In the genomic region with DNA sequence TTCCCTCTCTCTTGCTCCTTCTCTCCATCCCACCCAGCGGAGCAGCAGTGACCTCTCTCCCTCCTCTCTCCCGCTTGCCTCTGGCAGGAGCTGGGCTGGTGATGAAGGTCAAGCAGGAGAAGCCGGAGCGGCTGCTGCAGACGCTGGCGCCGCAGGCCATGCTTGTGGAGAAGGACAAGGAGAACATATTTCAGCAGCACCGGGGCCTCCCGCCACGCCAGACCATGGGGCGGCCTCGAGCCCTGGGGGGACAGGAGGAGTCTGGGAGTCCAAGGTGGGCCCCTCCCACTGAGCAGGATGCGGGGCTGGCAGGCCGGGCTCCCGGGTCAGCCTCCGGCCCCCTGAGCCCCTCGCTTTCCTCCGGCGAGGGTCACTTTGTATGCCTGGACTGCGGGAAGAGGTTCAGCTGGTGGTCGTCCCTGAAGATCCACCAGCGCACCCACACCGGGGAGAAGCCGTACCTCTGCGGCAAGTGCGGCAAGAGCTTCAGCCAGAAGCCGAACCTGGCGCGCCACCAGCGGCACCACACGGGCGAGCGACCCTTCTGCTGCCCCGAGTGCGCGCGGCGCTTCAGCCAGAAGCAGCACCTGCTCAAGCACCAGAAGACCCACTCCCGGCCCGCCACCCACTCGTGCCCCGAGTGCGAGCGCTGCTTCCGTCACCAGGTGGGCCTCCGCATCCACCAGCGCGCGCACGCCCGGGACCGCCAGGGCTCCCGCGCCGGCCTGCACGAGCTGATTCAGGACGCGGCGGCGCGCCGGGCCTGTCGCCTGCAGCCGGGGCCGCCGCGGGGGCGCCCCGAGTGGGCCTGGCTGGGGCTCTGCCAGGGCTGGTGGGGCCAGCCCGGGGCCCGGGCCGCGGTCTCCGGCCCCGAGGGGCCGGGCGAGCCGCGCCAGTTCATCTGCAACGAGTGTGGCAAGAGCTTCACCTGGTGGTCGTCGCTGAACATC, we compare ENCODE assay signal across 1 cellular context.
TF ChIP-seq lines count a peak whose summit lies in the region.

No MANE protein-coding gene starts in this region.

TF ChIP-seq in WTC11, 78 proteins besides CTCF, POLR2A, EP300 and RAD21 (continued from another document):
- no peak for TF ChIP-seq ZNF281 (CRISPR knock-in tag; IDR thresholded peaks at IDR 0.05)
- no peak for TF ChIP-seq JUN (CRISPR knock-in tag; IDR thresholded peaks at IDR 0.05)
- no peak for TF ChIP-seq HMGA2 (CRISPR knock-in tag; IDR thresholded peaks at IDR 0.05)
- no peak for TF ChIP-seq NFE2L1 (CRISPR knock-in tag; IDR thresholded peaks at IDR 0.05)
- no peak for TF ChIP-seq ZNF423 (CRISPR knock-in tag; IDR thresholded peaks at IDR 0.05)
- no peak for TF ChIP-seq GABPB1 (CRISPR knock-in tag; IDR thresholded peaks at IDR 0.05)
- TF ChIP-seq CREB1 (CRISPR knock-in tag; IDR thresholded peaks at IDR 0.05): no peak
- TF ChIP-seq CREM (CRISPR knock-in tag; IDR thresholded peaks at IDR 0.05): no peak
- TF ChIP-seq, protein P1, sequence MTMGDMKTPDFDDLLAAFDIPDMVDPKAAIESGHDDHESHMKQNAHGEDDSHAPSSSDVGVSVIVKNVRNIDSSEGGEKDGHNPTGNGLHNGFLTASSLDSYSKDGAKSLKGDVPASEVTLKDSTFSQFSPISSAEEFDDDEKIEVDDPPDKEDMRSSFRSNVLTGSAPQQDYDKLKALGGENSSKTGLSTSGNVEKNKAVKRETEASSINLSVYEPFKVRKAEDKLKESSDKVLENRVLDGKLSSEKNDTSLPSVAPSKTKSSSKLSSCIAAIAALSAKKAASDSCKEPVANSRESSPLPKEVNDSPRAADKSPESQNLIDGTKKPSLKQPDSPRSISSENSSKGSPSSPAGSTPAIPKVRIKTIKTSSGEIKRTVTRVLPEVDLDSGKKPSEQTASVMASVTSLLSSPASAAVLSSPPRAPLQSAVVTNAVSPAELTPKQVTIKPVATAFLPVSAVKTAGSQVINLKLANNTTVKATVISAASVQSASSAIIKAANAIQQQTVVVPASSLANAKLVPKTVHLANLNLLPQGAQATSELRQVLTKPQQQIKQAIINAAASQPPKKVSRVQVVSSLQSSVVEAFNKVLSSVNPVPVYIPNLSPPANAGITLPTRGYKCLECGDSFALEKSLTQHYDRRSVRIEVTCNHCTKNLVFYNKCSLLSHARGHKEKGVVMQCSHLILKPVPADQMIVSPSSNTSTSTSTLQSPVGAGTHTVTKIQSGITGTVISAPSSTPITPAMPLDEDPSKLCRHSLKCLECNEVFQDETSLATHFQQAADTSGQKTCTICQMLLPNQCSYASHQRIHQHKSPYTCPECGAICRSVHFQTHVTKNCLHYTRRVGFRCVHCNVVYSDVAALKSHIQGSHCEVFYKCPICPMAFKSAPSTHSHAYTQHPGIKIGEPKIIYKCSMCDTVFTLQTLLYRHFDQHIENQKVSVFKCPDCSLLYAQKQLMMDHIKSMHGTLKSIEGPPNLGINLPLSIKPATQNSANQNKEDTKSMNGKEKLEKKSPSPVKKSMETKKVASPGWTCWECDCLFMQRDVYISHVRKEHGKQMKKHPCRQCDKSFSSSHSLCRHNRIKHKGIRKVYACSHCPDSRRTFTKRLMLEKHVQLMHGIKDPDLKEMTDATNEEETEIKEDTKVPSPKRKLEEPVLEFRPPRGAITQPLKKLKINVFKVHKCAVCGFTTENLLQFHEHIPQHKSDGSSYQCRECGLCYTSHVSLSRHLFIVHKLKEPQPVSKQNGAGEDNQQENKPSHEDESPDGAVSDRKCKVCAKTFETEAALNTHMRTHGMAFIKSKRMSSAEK (CRISPR knock-in tag; IDR thresholded peaks at IDR 0.05; ENCODE audit: borderline replicate concordance): no peak
- TF ChIP-seq GTF2I (CRISPR knock-in tag; conservative IDR thresholded peaks at IDR 0.05): no peak
- no peak for TF ChIP-seq ZNF317 (CRISPR knock-in tag; IDR thresholded peaks at IDR 0.05; ENCODE audit: borderline replicate concordance, low read depth)
- TF ChIP-seq, protein P2, sequence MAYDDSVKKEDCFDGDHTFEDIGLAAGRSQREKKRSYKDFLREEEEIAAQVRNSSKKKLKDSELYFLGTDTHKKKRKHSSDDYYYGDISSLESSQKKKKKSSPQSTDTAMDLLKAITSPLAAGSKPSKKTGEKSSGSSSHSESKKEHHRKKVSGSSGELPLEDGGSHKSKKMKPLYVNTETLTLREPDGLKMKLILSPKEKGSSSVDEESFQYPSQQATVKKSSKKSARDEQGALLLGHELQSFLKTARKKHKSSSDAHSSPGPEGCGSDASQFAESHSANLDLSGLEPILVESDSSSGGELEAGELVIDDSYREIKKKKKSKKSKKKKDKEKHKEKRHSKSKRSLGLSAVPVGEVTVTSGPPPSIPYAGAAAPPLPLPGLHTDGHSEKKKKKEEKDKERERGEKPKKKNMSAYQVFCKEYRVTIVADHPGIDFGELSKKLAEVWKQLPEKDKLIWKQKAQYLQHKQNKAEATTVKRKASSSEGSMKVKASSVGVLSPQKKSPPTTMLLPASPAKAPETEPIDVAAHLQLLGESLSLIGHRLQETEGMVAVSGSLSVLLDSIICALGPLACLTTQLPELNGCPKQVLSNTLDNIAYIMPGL (CRISPR knock-in tag; IDR thresholded peaks at IDR 0.05): no peak
- TF ChIP-seq, protein P3, sequence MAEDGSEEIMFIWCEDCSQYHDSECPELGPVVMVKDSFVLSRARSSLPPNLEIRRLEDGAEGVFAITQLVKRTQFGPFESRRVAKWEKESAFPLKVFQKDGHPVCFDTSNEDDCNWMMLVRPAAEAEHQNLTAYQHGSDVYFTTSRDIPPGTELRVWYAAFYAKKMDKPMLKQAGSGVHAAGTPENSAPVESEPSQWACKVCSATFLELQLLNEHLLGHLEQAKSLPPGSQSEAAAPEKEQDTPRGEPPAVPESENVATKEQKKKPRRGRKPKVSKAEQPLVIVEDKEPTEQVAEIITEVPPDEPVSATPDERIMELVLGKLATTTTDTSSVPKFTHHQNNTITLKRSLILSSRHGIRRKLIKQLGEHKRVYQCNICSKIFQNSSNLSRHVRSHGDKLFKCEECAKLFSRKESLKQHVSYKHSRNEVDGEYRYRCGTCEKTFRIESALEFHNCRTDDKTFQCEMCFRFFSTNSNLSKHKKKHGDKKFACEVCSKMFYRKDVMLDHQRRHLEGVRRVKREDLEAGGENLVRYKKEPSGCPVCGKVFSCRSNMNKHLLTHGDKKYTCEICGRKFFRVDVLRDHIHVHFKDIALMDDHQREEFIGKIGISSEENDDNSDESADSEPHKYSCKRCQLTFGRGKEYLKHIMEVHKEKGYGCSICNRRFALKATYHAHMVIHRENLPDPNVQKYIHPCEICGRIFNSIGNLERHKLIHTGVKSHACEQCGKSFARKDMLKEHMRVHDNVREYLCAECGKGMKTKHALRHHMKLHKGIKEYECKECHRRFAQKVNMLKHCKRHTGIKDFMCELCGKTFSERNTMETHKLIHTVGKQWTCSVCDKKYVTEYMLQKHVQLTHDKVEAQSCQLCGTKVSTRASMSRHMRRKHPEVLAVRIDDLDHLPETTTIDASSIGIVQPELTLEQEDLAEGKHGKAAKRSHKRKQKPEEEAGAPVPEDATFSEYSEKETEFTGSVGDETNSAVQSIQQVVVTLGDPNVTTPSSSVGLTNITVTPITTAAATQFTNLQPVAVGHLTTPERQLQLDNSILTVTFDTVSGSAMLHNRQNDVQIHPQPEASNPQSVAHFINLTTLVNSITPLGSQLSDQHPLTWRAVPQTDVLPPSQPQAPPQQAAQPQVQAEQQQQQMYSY (CRISPR knock-in tag; IDR thresholded peaks at IDR 0.05): no peak
- TF ChIP-seq, protein P4, sequence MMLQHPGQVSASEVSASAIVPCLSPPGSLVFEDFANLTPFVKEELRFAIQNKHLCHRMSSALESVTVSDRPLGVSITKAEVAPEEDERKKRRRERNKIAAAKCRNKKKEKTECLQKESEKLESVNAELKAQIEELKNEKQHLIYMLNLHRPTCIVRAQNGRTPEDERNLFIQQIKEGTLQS (CRISPR knock-in tag; conservative IDR thresholded peaks at IDR 0.05): no peak
- TF ChIP-seq, protein P5, sequence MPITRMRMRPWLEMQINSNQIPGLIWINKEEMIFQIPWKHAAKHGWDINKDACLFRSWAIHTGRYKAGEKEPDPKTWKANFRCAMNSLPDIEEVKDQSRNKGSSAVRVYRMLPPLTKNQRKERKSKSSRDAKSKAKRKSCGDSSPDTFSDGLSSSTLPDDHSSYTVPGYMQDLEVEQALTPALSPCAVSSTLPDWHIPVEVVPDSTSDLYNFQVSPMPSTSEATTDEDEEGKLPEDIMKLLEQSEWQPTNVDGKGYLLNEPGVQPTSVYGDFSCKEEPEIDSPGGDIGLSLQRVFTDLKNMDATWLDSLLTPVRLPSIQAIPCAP (CRISPR knock-in tag; IDR thresholded peaks at IDR 0.05): no peak
- TF ChIP-seq OVOL2 (CRISPR knock-in tag; IDR thresholded peaks at IDR 0.05; ENCODE audit: borderline replicate concordance): no peak
- no peak for TF ChIP-seq ZNF121 (CRISPR knock-in tag; IDR thresholded peaks at IDR 0.05)
- TF ChIP-seq RELA (CRISPR knock-in tag; IDR thresholded peaks at IDR 0.05; ENCODE audit: borderline replicate concordance): no peak
